8 cellular contexts compared by ENCODE assay signal in genomic region chr1:93448292-93448982, GRCh38. TPM values are rescaled to one million over a fixed set of nuclear protein-coding genes. Genes with fewer than 3 reads are reported as not detected.
DNase-seq lines count a peak whose midpoint lies in the region; ATAC-seq and TF ChIP-seq lines count a peak whose summit lies in the region.

No MANE protein-coding gene starts in this region.

- no peaks in the 10 kb centered on the region for H3K36me3 Mint-ChIP-seq in T-helper 2 cell treated with Interferon-gamma antibody and Interleukin-4, amounts not matched to agents 5 μg/mL and 100 μg/mL, for 36 hours (ENCODE audit: low read depth)
- peaks cover 3% of the 10 kb centered on the region for H3K36me3 Mint-ChIP-seq in activated B cell treated with CpG ODN at 0.5 μM for 24 hours (ENCODE audit: low read depth)
- H3K36me3 Mint-ChIP-seq in nephron progenitor cell (ENCODE audit: low read depth): no peaks in the 10 kb centered on the region

- no peaks in the 10 kb centered on the region for H3K9me3 Mint-ChIP-seq in T-helper 2 cell treated with Interferon-gamma antibody and Interleukin-4, amounts not matched to agents 5 μg/mL and 100 μg/mL, for 36 hours
- H3K9me3 Mint-ChIP-seq in activated B cell treated with CpG ODN at 0.5 μM for 24 hours (no peaks in the 10 kb centered on the region), nephron progenitor cell (no peaks in the 10 kb centered on the region)

- TF ChIP-seq CTCF in activated B cell treated with CpG ODN at 0.5 μM for 24 hours (IDR thresholded peaks at IDR 0.05): no peak
- TF ChIP-seq CTCF in fibroblast of villous mesenchyme (IDR thresholded peaks at IDR 0.05; ENCODE audit: insufficient read depth, low read depth, low read length): no peak
- TF ChIP-seq CTCF in nephron progenitor cell (IDR thresholded peaks at IDR 0.05): no peak

- peak overlapping the region; percentile 77 for H3K4me3 ChIP-seq in MG63
- peak overlapping the region; percentile 64 for H3K4me3 ChIP-seq in fibroblast of villous mesenchyme (ENCODE audit: low read depth, low read length)

- intact Hi-C loops in activated B cell treated with CpG ODN at 0.5 μM for 24 hours (cut with micrococcal nuclease): loop anchor here (1.0 to 5.0 kb wide), 3 partner anchors 10 to 969 kb away; partner anchors contain the start of gene ABCD3

- H3K9me3 ChIP-seq in MG63: no peaks in the 10 kb centered on the region

- peaks cover 16% of the 10 kb centered on the region for H3K27me3 ChIP-seq in MG63

- no peak for DNase-seq in T-helper 2 cell treated with Interferon-gamma antibody and Interleukin-4, amounts not matched to agents 5 μg/mL and 100 μg/mL, for 36 hours (ENCODE audit: low spot score)
- DNase-seq in T-helper 2 cell (no peak), MG63 (peak; percentile 42), activated B cell treated with CpG ODN at 0.5 μM for 24 hours (peak; percentile 35), fibroblast of villous mesenchyme (ENCODE audit: low read depth) (no peak), nephron progenitor cell (peak; percentile 73), cerebellar nuclear complex (lab: John Stamatoyannopoulos, UW) (no peak), SKM-1 treated with dmso at 0.1 percent for 144 hours (lab: John Stamatoyannopoulos, UW; ENCODE audit: unreplicated experiment) (no peak)

- CTCF ChIA-PET in activated B cell treated with CpG ODN at 0.5 μM for 24 hours (lab: Charles Lee): interaction anchor here (1.6 kb wide), 1 partner anchor 181 kb away, joined by 5 read pairs; no protein-coding TSS in a partner anchor

- POLR2A ChIA-PET in activated B cell treated with CpG ODN at 0.5 μM for 24 hours (lab: Charles Lee): interaction anchor here (2.9 kb wide), 1 partner anchor 103 kb away, joined by 15 read pairs; the partner anchor contains the start of gene DR1

- H3K36me3 ChIP-seq in MG63: no peaks in the 10 kb centered on the region

- H3K4me3 Mint-ChIP-seq in T-helper 2 cell treated with Interferon-gamma antibody and Interleukin-4, amounts not matched to agents 5 μg/mL and 100 μg/mL, for 36 hours: peak overlapping the region; percentile 87
- H3K4me3 Mint-ChIP-seq in activated B cell treated with CpG ODN at 0.5 μM for 24 hours (peak overlapping the region; percentile 96), nephron progenitor cell (peak overlapping the region; percentile 100)

- H3K27ac Mint-ChIP-seq in T-helper 2 cell treated with Interferon-gamma antibody and Interleukin-4, amounts not matched to agents 5 μg/mL and 100 μg/mL, for 36 hours: no peak overlapping the region
- H3K27ac Mint-ChIP-seq in activated B cell treated with CpG ODN at 0.5 μM for 24 hours (no peak overlapping the region), nephron progenitor cell (peak overlapping the region; percentile 98)

- peak; percentile 42 for ATAC-seq in activated B cell treated with CpG ODN at 0.5 μM for 24 hours (ENCODE audit: low read depth)

- H3K4me1 Mint-ChIP-seq in T-helper 2 cell treated with Interferon-gamma antibody and Interleukin-4, amounts not matched to agents 5 μg/mL and 100 μg/mL, for 36 hours (ENCODE audit: low read depth): peaks cover 17% of the 10 kb centered on the region
- H3K4me1 Mint-ChIP-seq in activated B cell treated with CpG ODN at 0.5 μM for 24 hours (peaks cover 25% of the 10 kb centered on the region), nephron progenitor cell (peaks cover 46% of the 10 kb centered on the region)

- H3K27me3 Mint-ChIP-seq in T-helper 2 cell treated with Interferon-gamma antibody and Interleukin-4, amounts not matched to agents 5 μg/mL and 100 μg/mL, for 36 hours (ENCODE audit: low read depth): peaks cover 67% of the 10 kb centered on the region
- H3K27me3 Mint-ChIP-seq in activated B cell treated with CpG ODN at 0.5 μM for 24 hours (peaks cover 23% of the 10 kb centered on the region), nephron progenitor cell (ENCODE audit: low read depth, poor library complexity) (no peaks in the 10 kb centered on the region)

RNA-seq across cellular contexts. Expression of gene FNBP1L, which starts 0.5 kb away (rescaled TPM):
- total RNA-seq in MG63 (2014; rRNA removed; shearing (Covaris generic); ENCODE audit: low replicate concordance): 1.2 and 1.5 TPM in 2 replicates
- 3.3 and 3.4 TPM in 2 replicates for total RNA-seq in activated B cell treated with CpG ODN at 0.5 μM for 24 hours
- 5.8 and 10.4 TPM in 2 replicates for total RNA-seq in fibroblast of villous mesenchyme

Comparison
In these comparisons a context has a peak if more than half of its experiments do, and no peak if none do; other contexts are left out.
1. DNase-seq: peak in MG63 (single experiment), activated B cell treated with CpG ODN at 0.5 μM for 24 hours (single experiment) and nephron progenitor cell (single experiment); none in T-helper 2 cell treated with Interferon-gamma antibody and Interleukin-4, amounts not matched to agents 5 μg/mL and 100 μg/mL, for 36 hours (single experiment), T-helper 2 cell (0 of 5), fibroblast of villous mesenchyme (single experiment), cerebellar nuclear complex (0 of 2) and SKM-1 treated with dmso at 0.1 percent for 144 hours (single experiment).
2. Peak in every context shown above with its lines, with median percentiles within 50 percentile points of each other: H3K4me3 Mint-ChIP-seq.